In the genomic region with DNA sequence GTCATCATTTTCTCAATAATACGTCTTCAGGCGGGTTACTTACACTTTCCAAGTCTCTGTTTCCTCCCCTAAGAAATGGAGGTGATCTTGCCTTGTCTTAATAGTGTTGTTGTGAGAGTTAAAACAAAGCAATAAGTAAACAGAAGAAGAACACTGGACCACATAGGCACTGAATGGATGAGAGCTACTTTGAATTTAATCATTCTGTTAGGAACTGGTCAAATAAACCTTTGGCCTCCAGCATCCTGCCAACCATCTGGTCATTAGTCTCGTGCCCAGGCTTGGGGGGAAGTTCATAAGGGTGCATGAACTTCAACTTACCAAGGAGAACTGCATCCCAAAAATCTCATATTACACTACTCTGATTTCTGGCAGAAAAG, we compare ENCODE assay signal across 15 cellular contexts.
A peak's percentile ranks its signal among the peaks of the same experiment; 100 is the strongest.
DNase-seq lines count a peak whose midpoint lies in the region; TF ChIP-seq lines count a peak whose summit lies in the region.
"Had no signal": no experiment of that assay in that cellular context is flagged by ENCODE, and none has a peak within 500 bp of the region (broad histone marks: within the 10 kb centered on the region; RNA-seq: fewer than 3 reads in every experiment).

No MANE protein-coding gene starts in this region.

- H3K27ac Mint-ChIP-seq in nephron, result peak overlapping the region in 2 of 3 experiments; percentile 21 to 55
- H3K27ac Mint-ChIP-seq: CD8-positive, alpha-beta T cell had no signal

- TF ChIP-seq CTCF in fibroblast of lung (conservative IDR thresholded peaks at IDR 0.05 in 1 of 2, IDR thresholded peaks at IDR 0.05 in 1 of 2; ENCODE audit: low read depth in 1 of 2, low read length in 2 of 2) (no peak), nephron (IDR thresholded peaks at IDR 0.05; ENCODE audit: unreplicated experiment in 3 of 3) (no peak)

- peak overlapping the region; percentile 25 for H3K4me2 ChIP-seq in fibroblast of lung (ENCODE audit: extremely low read depth, insufficient read depth, low read length)

- no peaks in the 10 kb centered on the region for H3K4me1 ChIP-seq in fibroblast of lung (ENCODE audit: control insufficient read depth, extremely low read depth, insufficient read depth, low read length)
- peaks cover 3 to 27% (median 20%) of the 10 kb centered on the region in 5 donors for H3K4me1 ChIP-seq in subcutaneous abdominal adipose tissue (ENCODE audit: control insufficient read depth in 5 of 5, insufficient read depth in 5 of 5, low read length in 5 of 5)
- H3K4me1 ChIP-seq: BE2C had no signal

- H3K9ac ChIP-seq in fibroblast of lung (ENCODE audit: insufficient read depth, low read length) (no peak overlapping the region), subcutaneous abdominal adipose tissue (ENCODE audit: low read length in 5 of 5) (no peak overlapping the region)

- POLR2A ChIA-PET in HEK293T (lab: Yijun Ruan, JAX), result no interaction called here

- H3K27me3 Mint-ChIP-seq in nephron (ENCODE audit: low read depth), result peaks cover 12% of the 10 kb centered on the region

- H3K4me3 ChIP-seq in fibroblast of lung (replicated peaks in 1 of 4; ENCODE audit: control extremely low read depth in 1 of 4, insufficient read depth in 1 of 4, low read depth in 3 of 4, low read length in 4 of 4) (no peak overlapping the region), subcutaneous abdominal adipose tissue (ENCODE audit: low read depth in 1 of 5, low read length in 5 of 5) (peak overlapping the region in 1 of 5 donors; percentile 2)

- H3K36me3 ChIP-seq in fibroblast of lung (ENCODE audit: control insufficient read depth, insufficient read depth, low read length), result no peaks in the 10 kb centered on the region
- H3K36me3 ChIP-seq in subcutaneous abdominal adipose tissue (ENCODE audit: control insufficient read depth in 5 of 5, insufficient read depth in 5 of 5, low read length in 5 of 5), result no peaks in the 10 kb centered on the region
- H3K36me3 ChIP-seq: BE2C had no signal

- no peaks in the 10 kb centered on the region for H3K27me3 ChIP-seq in fibroblast of lung (ENCODE audit: control insufficient read depth, insufficient read depth, low read length)
- no peaks in the 10 kb centered on the region for H3K27me3 ChIP-seq in subcutaneous abdominal adipose tissue (ENCODE audit: control insufficient read depth in 5 of 5, insufficient read depth in 4 of 5, low read length in 5 of 5)
- H3K27me3 ChIP-seq: BE2C had no signal

- peaks cover 64% of the 10 kb centered on the region for H3K4me1 Mint-ChIP-seq in nephron

- H3K36me3 Mint-ChIP-seq in nephron (ENCODE audit: low read depth), result no peaks in the 10 kb centered on the region
- H3K36me3 Mint-ChIP-seq: CD8-positive, alpha-beta T cell had no signal

- H3K27ac ChIP-seq in fibroblast of lung (ENCODE audit: insufficient read depth, low read length), result no peak overlapping the region
- H3K27ac ChIP-seq in subcutaneous abdominal adipose tissue (ENCODE audit: low read depth, low read length), result peak overlapping the region; percentile 25
- no peak overlapping the region for H3K27ac ChIP-seq in caudate nucleus (ENCODE audit: low read depth, low read length)

- peak overlapping the region in 1 of 3 experiments; percentile 11 for H3K4me3 Mint-ChIP-seq in nephron
- H3K4me3 Mint-ChIP-seq: CD8-positive, alpha-beta T cell had no signal

- H3K79me2 ChIP-seq in fibroblast of lung (ENCODE audit: control insufficient read depth, insufficient read depth, low read length), result no peaks in the 10 kb centered on the region

- no peak overlapping the region for H2AFZ ChIP-seq in fibroblast of lung (ENCODE audit: low read length)

- H3K9me3 Mint-ChIP-seq in nephron, result no peaks in the 10 kb centered on the region
- H3K9me3 Mint-ChIP-seq: CD8-positive, alpha-beta T cell had no signal

- CTCF ChIA-PET in HEK293T (lab: Yijun Ruan, JAX), result interaction anchor here (0.6 to 1.3 kb wide), 6 partner anchors 47 to 502 kb away, joined by 3 to 14 read pairs (median 4); no protein-coding TSS in a partner anchor

- DNase-seq in NCI-H69 (lab: John Stamatoyannopoulos, UW), result peak; percentile 66
- no peak for DNase-seq in fibroblast of lung (ENCODE audit: low read depth in 2 of 2)
- DNase-seq in HEK293T (ENCODE audit: extremely low spot score), result no peak
- DNase-seq in caudate nucleus (lab: John Stamatoyannopoulos, UW), result no peak
- no peak for DNase-seq in effector CD8-positive, alpha-beta T cell (lab: John Stamatoyannopoulos, UW)
- DNase-seq: CD8-positive, alpha-beta T cell; GF-D8; NCI-H1417 treated with DMSO at 0.1 percent for 48 hours; NCI-H1930; NCI-H446; NK-92 treated with Interleukin-12 subunit alpha and Interleukin-12 subunit beta, amount 100 ng/mL, for 24 hours; SHP77 treated with DMSO at 0.1 percent for 48 hours had no signal

- H3K9me3 ChIP-seq in fibroblast of lung (ENCODE audit: control insufficient read depth, insufficient read depth, low read depth, low read length), result no peaks in the 10 kb centered on the region
- no peaks in the 10 kb centered on the region for H3K9me3 ChIP-seq in subcutaneous abdominal adipose tissue (ENCODE audit: control insufficient read depth in 5 of 5, low read length in 5 of 5)
- H3K9me3 ChIP-seq: BE2C had no signal

- no peaks in the 10 kb centered on the region for H4K20me1 ChIP-seq in fibroblast of lung (ENCODE audit: control insufficient read depth, extremely low read depth, insufficient read depth, low read length)

TF ChIP-seq in HEK293T, 16 proteins besides CTCF, POLR2A, EP300 and RAD21:
- TF ChIP-seq HDGF (IDR thresholded peaks at IDR 0.05; ENCODE audit: borderline replicate concordance) (no peak), L3MBTL2 (conservative IDR thresholded peaks at IDR 0.05) (no peak), TARDBP (IDR thresholded peaks at IDR 0.05) (no peak), ARNT (IDR thresholded peaks at IDR 0.05) (no peak), FOXM1 (IDR thresholded peaks at IDR 0.05; ENCODE audit: borderline replicate concordance) (no peak), BHLHE40 (IDR thresholded peaks at IDR 0.05; ENCODE audit: borderline replicate concordance) (no peak), SUZ12 (IDR thresholded peaks at IDR 0.05) (no peak), SP1 (IDR thresholded peaks at IDR 0.05) (no peak), FOXA1 (IDR thresholded peaks at IDR 0.05) (no peak), NFRKB (IDR thresholded peaks at IDR 0.05) (no peak), ELF4 (IDR thresholded peaks at IDR 0.05) (no peak), FOXK2 (IDR thresholded peaks at IDR 0.05) (no peak)
- TF ChIP-seq, protein P1, sequence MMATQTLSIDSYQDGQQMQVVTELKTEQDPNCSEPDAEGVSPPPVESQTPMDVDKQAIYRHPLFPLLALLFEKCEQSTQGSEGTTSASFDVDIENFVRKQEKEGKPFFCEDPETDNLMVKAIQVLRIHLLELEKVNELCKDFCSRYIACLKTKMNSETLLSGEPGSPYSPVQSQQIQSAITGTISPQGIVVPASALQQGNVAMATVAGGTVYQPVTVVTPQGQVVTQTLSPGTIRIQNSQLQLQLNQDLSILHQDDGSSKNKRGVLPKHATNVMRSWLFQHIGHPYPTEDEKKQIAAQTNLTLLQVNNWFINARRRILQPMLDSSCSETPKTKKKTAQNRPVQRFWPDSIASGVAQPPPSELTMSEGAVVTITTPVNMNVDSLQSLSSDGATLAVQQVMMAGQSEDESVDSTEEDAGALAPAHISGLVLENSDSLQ (IDR thresholded peaks at IDR 0.05), result no peak
